ENCODE assay signal across 28 cellular contexts in genomic region chr5:848671-849111, GRCh38. TPM values are rescaled to one million over a fixed set of nuclear protein-coding genes. Genes with fewer than 3 reads are reported as not detected.
A peak's percentile ranks its signal among the peaks of the same experiment; 100 is the strongest.
DNase-seq lines count a peak whose midpoint lies in the region; ATAC-seq and TF ChIP-seq lines count a peak whose summit lies in the region.
"Had no signal": no experiment of that assay in that cellular context is flagged by ENCODE, and none has a peak within 500 bp of the region (broad histone marks: within the 10 kb centered on the region; RNA-seq: fewer than 3 reads in every experiment).

No MANE protein-coding gene starts in this region.

- peaks cover 0 to 4% (median 0%) of the 10 kb centered on the region in 3 donors for H3K36me3 ChIP-seq in tibial artery
- H3K36me3 ChIP-seq: vagina had no signal

- intact Hi-C loops in right cardiac atrium (cut with DNase I) (loop anchor here in 1 of 4 donors (10.0 kb wide), 1 partner anchor 94 kb away; no protein-coding TSS in a partner anchor), natural killer cell (cut with micrococcal nuclease) (no loop called here), tibial artery (cut with DNase I; ENCODE audit: low total_unique reads) (no loop called here)

- peaks cover 22% of the 10 kb centered on the region for H3K27me3 Mint-ChIP-seq in activated T-cell treated with anti-CD3 and anti-CD28 coated beads, Interleukin-2, amount 50 U/mL, for 24 hours
- peaks cover 8 to 11% of the 10 kb centered on the region in 2 donors for H3K27me3 Mint-ChIP-seq in natural killer cell (ENCODE audit: low read depth in 2 of 2)

- peak overlapping the region; percentile 38 for H3K27ac Mint-ChIP-seq in activated T-cell treated with anti-CD3 and anti-CD28 coated beads, Interleukin-2, amount 50 U/mL, for 24 hours
- no peak overlapping the region for H3K27ac Mint-ChIP-seq in natural killer cell
- H3K27ac Mint-ChIP-seq: activated naive CD8-positive, alpha-beta T cell treated with anti-CD3 and anti-CD28 coated beads for 36 hours; activated T-helper 1 cell treated with anti-CD3 and anti-CD28 coated beads, Interleukin-12 subunit alpha, Interleukin-12 subunit beta, Interleukin-2, Interleukin-4 antibody, amounts not matched to agents 30 ng/mL and 10 ng/mL and 1 ng/mL, durations not matched to agents 14 hours and 24 hours and 36 hours; B cell; IgD-negative memory B cell; nephron progenitor cell; progenitor cell of endocrine pancreas; stimulated activated effector memory CD8-positive, alpha-beta T cell treated with anti-CD3 and anti-CD28 coated beads, Interleukin-12 subunit alpha, Interleukin-12 subunit beta, amount 100 ng/mL, for 72 hours had no signal

- H3K4me1 ChIP-seq in right cardiac atrium (ENCODE audit: control insufficient read depth, insufficient read depth, low read length) (no peaks in the 10 kb centered on the region), tibial artery (peaks cover 0 to 4% (median 0%) of the 10 kb centered on the region in 4 donors)
- H3K4me1 ChIP-seq: A549 had no signal

- H3K27me3 ChIP-seq in right cardiac atrium (ENCODE audit: control insufficient read depth, insufficient read depth) = no peaks in the 10 kb centered on the region
- H3K27me3 ChIP-seq in tibial artery = peaks cover 0 to 31% of the 10 kb centered on the region in 2 donors
- H3K27me3 ChIP-seq: vagina had no signal

- no peaks in the 10 kb centered on the region for H3K9me3 Mint-ChIP-seq in activated T-cell treated with anti-CD3 and anti-CD28 coated beads, Interleukin-2, amount 50 U/mL, for 24 hours
- no peaks in the 10 kb centered on the region for H3K9me3 Mint-ChIP-seq in natural killer cell
- H3K9me3 Mint-ChIP-seq: activated naive CD8-positive, alpha-beta T cell treated with anti-CD3 and anti-CD28 coated beads for 36 hours; activated T-helper 1 cell treated with anti-CD3 and anti-CD28 coated beads, Interleukin-12 subunit alpha, Interleukin-12 subunit beta, Interleukin-2, Interleukin-4 antibody, amounts not matched to agents 30 ng/mL and 10 ng/mL and 1 ng/mL, durations not matched to agents 14 hours and 24 hours and 36 hours; IgD-negative memory B cell; nephron progenitor cell; stimulated activated effector memory CD8-positive, alpha-beta T cell treated with anti-CD3 and anti-CD28 coated beads, Interleukin-12 subunit alpha, Interleukin-12 subunit beta, amount 100 ng/mL, for 72 hours had no signal

- DNase-seq in activated T-cell treated with anti-CD3 and anti-CD28 coated beads, Interleukin-2, amount 50 U/mL, for 24 hours = no peak
- DNase-seq in activated T-cell treated with anti-CD3 and anti-CD28 coated beads for 4 hours (no peak), right cardiac atrium (peak; percentile 20 to 67 (median 58)), natural killer cell (peak; percentile 12), tibial artery (peak; percentile 9 to 55), NCI-H2029 (lab: John Stamatoyannopoulos, UW) (no peak), NCI-H510A treated with DMSO at 0.1 percent for 48 hours (lab: John Stamatoyannopoulos, UW) (no peak)
- DNase-seq: activated CD4-positive, CD25-positive, alpha-beta regulatory T cell; activated naive CD8-positive, alpha-beta T cell treated with anti-CD3 and anti-CD28 coated beads for 36 hours; central memory CD4-positive, alpha-beta T cell; dermis blood vessel endothelial cell; DMS153; midbrain; NCI-H1105; NCI-H1930; NCI-H748 treated with DMSO at 0.1 percent for 48 hours; nephron progenitor cell; SHP77; stimulated activated CD4-positive, alpha-beta T cell treated with anti-CD3 and anti-CD28 coated beads, Interleukin-2, amount 100 ng/mL, for 48 hours; T-helper 9 cell had no signal

- no peak overlapping the region for H3K27ac ChIP-seq in right cardiac atrium (ENCODE audit: low read length)
- no peak overlapping the region for H3K27ac ChIP-seq in tibial artery
- H3K27ac ChIP-seq: A549, vagina had no signal

- H3K4me3 ChIP-seq in right cardiac atrium (ENCODE audit: low read length) (no peak overlapping the region), tibial artery (no peak overlapping the region)
- H3K4me3 ChIP-seq: A549, vagina had no signal

- no peak overlapping the region for H3K4me3 Mint-ChIP-seq in activated T-cell treated with anti-CD3 and anti-CD28 coated beads, Interleukin-2, amount 50 U/mL, for 24 hours
- no peak overlapping the region for H3K4me3 Mint-ChIP-seq in natural killer cell
- H3K4me3 Mint-ChIP-seq: activated naive CD8-positive, alpha-beta T cell treated with anti-CD3 and anti-CD28 coated beads for 36 hours; activated T-helper 1 cell treated with anti-CD3 and anti-CD28 coated beads, Interleukin-12 subunit alpha, Interleukin-12 subunit beta, Interleukin-2, Interleukin-4 antibody, amounts not matched to agents 30 ng/mL and 10 ng/mL and 1 ng/mL, durations not matched to agents 14 hours and 24 hours and 36 hours; B cell; nephron progenitor cell; stimulated activated effector memory CD8-positive, alpha-beta T cell treated with anti-CD3 and anti-CD28 coated beads, Interleukin-12 subunit alpha, Interleukin-12 subunit beta, amount 100 ng/mL, for 72 hours had no signal

- H3K36me3 Mint-ChIP-seq in activated T-cell treated with anti-CD3 and anti-CD28 coated beads, Interleukin-2, amount 50 U/mL, for 24 hours (ENCODE audit: low read depth) = no peaks in the 10 kb centered on the region
- H3K36me3 Mint-ChIP-seq in natural killer cell = no peaks in the 10 kb centered on the region
- H3K36me3 Mint-ChIP-seq: activated naive CD8-positive, alpha-beta T cell treated with anti-CD3 and anti-CD28 coated beads for 36 hours; IgD-negative memory B cell; stimulated activated effector memory CD8-positive, alpha-beta T cell treated with anti-CD3 and anti-CD28 coated beads, Interleukin-12 subunit alpha, Interleukin-12 subunit beta, amount 100 ng/mL, for 72 hours had no signal

- 88% methylated on average over 14 of the region's 14 CpGs for WGBS in right cardiac atrium

- peaks cover 7% of the 10 kb centered on the region for H3K4me1 Mint-ChIP-seq in activated T-cell treated with anti-CD3 and anti-CD28 coated beads, Interleukin-2, amount 50 U/mL, for 24 hours (ENCODE audit: low read depth)
- H3K4me1 Mint-ChIP-seq in natural killer cell = no peaks in the 10 kb centered on the region
- H3K4me1 Mint-ChIP-seq: activated naive CD8-positive, alpha-beta T cell treated with anti-CD3 and anti-CD28 coated beads for 36 hours had no signal

- no peak for TF ChIP-seq CTCF in natural killer cell (IDR thresholded peaks at IDR 0.05)
- no peak for TF ChIP-seq CTCF in tibial artery (IDR thresholded peaks at IDR 0.05)

- H3K9me3 ChIP-seq in right cardiac atrium (ENCODE audit: control insufficient read depth, low read length) (no peaks in the 10 kb centered on the region), tibial artery (no peaks in the 10 kb centered on the region)
- H3K9me3 ChIP-seq: A549, vagina had no signal

- ATAC-seq in right cardiac atrium (peak in 1 of 2 donors; percentile 0), natural killer cell (no peak), HG03469 (IDR thresholded peaks at IDR 0.05; ENCODE audit: unreplicated experiment) (no peak)
- ATAC-seq: A549; stimulated activated effector memory CD8-positive, alpha-beta T cell treated with anti-CD3 and anti-CD28 coated beads, Interleukin-12 subunit alpha, Interleukin-12 subunit beta, amount 100 ng/mL, for 72 hours had no signal

RNA-seq across cellular contexts. Expression of gene ZDHHC11, which starts 2.1 kb away (rescaled TPM):
- total RNA-seq in right cardiac atrium (10 to 100 TPM; 19.3 to 66.1 (median 37.4) TPM), natural killer cell (1 to 10 TPM; 2.2 to 7.0 (median 5.0) TPM)
- polyA plus RNA-seq in right cardiac atrium = 5.8 TPM
- polyA plus RNA-seq: IgD-negative memory B cell had no signal

RNA-seq across cellular contexts. Expression of gene BRD9, which starts 43.9 kb away (rescaled TPM):
- 10 to 100 TPM; 25.1 to 41.3 (median 34.0) TPM for total RNA-seq in right cardiac atrium
- 17.1 TPM for polyA plus RNA-seq in right cardiac atrium
- 10 to 100 TPM; 59.7 to 80.0 (median 76.0) TPM for total RNA-seq in natural killer cell

RNA-seq across cellular contexts. Expression of gene TRIP13, which starts 44.0 kb away (rescaled TPM):
- total RNA-seq in right cardiac atrium (under 1 TPM; 0.25 to 0.94 (median 0.58) TPM), natural killer cell (under 1 TPM; 0.45 to 0.57 (median 0.56) TPM)
- 0.27 TPM for polyA plus RNA-seq in right cardiac atrium

Comparison
In these comparisons a context has a peak if more than half of its experiments do, and no peak if none do; other contexts are left out.
1. DNase-seq: peak in right cardiac atrium (3 of 3), natural killer cell (single experiment) and tibial artery (2 of 2); none in activated T-cell treated with anti-CD3 and anti-CD28 coated beads, Interleukin-2, amount 50 U/mL, for 24 hours (single experiment), activated T-cell treated with anti-CD3 and anti-CD28 coated beads for 4 hours (single experiment), NCI-H2029 (single experiment) and NCI-H510A treated with DMSO at 0.1 percent for 48 hours (single experiment).